ENCODE assay signal across 1 cellular context in genomic region chr10:29669149-29669548, GRCh38.
TF ChIP-seq lines count a peak whose summit lies in the region.

No MANE protein-coding gene starts in this region.

TF ChIP-seq in GM12878, 131 proteins besides CTCF, POLR2A, EP300 and RAD21:
- TF ChIP-seq NRF1 (conservative IDR thresholded peaks at IDR 0.05; ENCODE audit: low read depth, low read length) (no peak), YY1 (IDR thresholded peaks at IDR 0.05; ENCODE audit: low read depth, low read length) (no peak), MAX (IDR thresholded peaks at IDR 0.05; ENCODE audit: low read depth, low read length) (no peak), KAT2A (conservative IDR thresholded peaks at IDR 0.05; ENCODE audit: control insufficient read depth, low read depth, low read length) (no peak), ETV6 (conservative IDR thresholded peaks at IDR 0.05 in 1 of 2, IDR thresholded peaks at IDR 0.05 in 1 of 2; ENCODE audit: borderline replicate concordance in 1 of 2, low read depth in 1 of 2) (no peak), USF1 (IDR thresholded peaks at IDR 0.05; ENCODE audit: borderline replicate concordance, extremely low read length, insufficient read depth, low read depth, low read length) (no peak), IRF4 (IDR thresholded peaks at IDR 0.05; ENCODE audit: low read depth, low read length) (no peak), STAT1 (conservative IDR thresholded peaks at IDR 0.05) (no peak), POLR2AphosphoS5 (IDR thresholded peaks at IDR 0.05; ENCODE audit: low read length) (no peak), MLLT1 (IDR thresholded peaks at IDR 0.05) (no peak), CREB1 (IDR thresholded peaks at IDR 0.05; ENCODE audit: low read depth) (no peak), ATF2 (IDR thresholded peaks at IDR 0.05; ENCODE audit: low read length) (no peak), RELA (IDR thresholded peaks at IDR 0.05; ENCODE audit: borderline replicate concordance, partially characterized antibody) (no peak), ZNF217 (IDR thresholded peaks at IDR 0.05) (no peak), SREBF1 (IDR thresholded peaks at IDR 0.05; ENCODE audit: low read length) (no peak), SMC3 (IDR thresholded peaks at IDR 0.05; ENCODE audit: borderline replicate concordance, low read length) (no peak), SIX5 (IDR thresholded peaks at IDR 0.05; ENCODE audit: low read depth, low read length, severe bottlenecking) (no peak)
